In genomic region chr1:22816063-22816775, GRCh38 we compare ENCODE assay signal across 16 cellular contexts.
"Had no signal": no experiment of that assay in that cellular context is flagged by ENCODE, and none has a peak within 500 bp of the region (broad histone marks: within the 10 kb centered on the region; RNA-seq: fewer than 3 reads in every experiment).

No MANE protein-coding gene starts in this region.

- H3K27ac Mint-ChIP-seq: activated CD4-positive, alpha-beta memory T cell treated with anti-CD3 and anti-CD28 coated beads for 36 hours; activated naive CD8-positive, alpha-beta T cell treated with anti-CD3 and anti-CD28 coated beads for 36 hours had no signal

- H3K36me3 Mint-ChIP-seq: activated CD4-positive, alpha-beta memory T cell treated with anti-CD3 and anti-CD28 coated beads for 36 hours; activated naive CD8-positive, alpha-beta T cell treated with anti-CD3 and anti-CD28 coated beads for 36 hours had no signal

- FAIRE-seq: colon, frontal cortex, islet of Langerhans had no signal

- H3K4me1 Mint-ChIP-seq: activated naive CD8-positive, alpha-beta T cell treated with anti-CD3 and anti-CD28 coated beads for 36 hours had no signal

- H3K36me3 ChIP-seq: heart left ventricle, left lung, right lobe of liver had no signal

- H3K9me3 Mint-ChIP-seq: activated CD4-positive, alpha-beta memory T cell treated with anti-CD3 and anti-CD28 coated beads for 36 hours; activated naive CD8-positive, alpha-beta T cell treated with anti-CD3 and anti-CD28 coated beads for 36 hours; activated T-cell treated with anti-CD3 and anti-CD28 coated beads, Interleukin-2, amount 50 U/mL, for 4 hours had no signal

- H3K27ac ChIP-seq: left lung, right lobe of liver had no signal

- H3K4me1 ChIP-seq: right lobe of liver had no signal

- H3K4me3 ChIP-seq: heart left ventricle, left lung, right lobe of liver had no signal

- ATAC-seq: activated T-cell treated with anti-CD3 and anti-CD28 coated beads, Interleukin-2, amount 50 U/mL, for 4 hours; right lobe of liver; stimulated activated naive CD8-positive, alpha-beta T cell treated with anti-CD3 and anti-CD28 coated beads, Interleukin-15, Interleukin-2, amounts not matched to agents 100 U/mL and 50 U/mL, for 24 hours had no signal

- DNase-seq: activated CD4-positive, alpha-beta memory T cell treated with anti-CD3 and anti-CD28 coated beads for 36 hours; activated CD4-positive, alpha-beta T cell treated with anti-CD3 and anti-CD28 coated beads for 1 hour; activated effector memory CD4-positive, alpha-beta T cell treated with anti-CD3 and anti-CD28 coated beads, Interleukin-2, amount 50 U/mL, for 16 hours; activated naive CD8-positive, alpha-beta T cell treated with anti-CD3 and anti-CD28 coated beads for 36 hours; activated T-cell treated with anti-CD3 and anti-CD28 coated beads, Interleukin-2, amount 50 U/mL, for 4 hours; left lung; mesendoderm; stimulated activated CD4-positive, alpha-beta T cell treated with anti-CD3 and anti-CD28 coated beads, Interleukin-2, amount 100 ng/mL, for 48 hours; stimulated activated CD8-positive, alpha-beta memory T cell treated with anti-CD3 and anti-CD28 coated beads, Interleukin-4, amount 100 ng/mL, for 48 hours; stimulated activated naive CD8-positive, alpha-beta T cell treated with anti-CD3 and anti-CD28 coated beads, Interleukin-15, Interleukin-2, amounts not matched to agents 100 U/mL and 50 U/mL, for 24 hours; T-helper 9 cell had no signal

- H3K27me3 Mint-ChIP-seq: activated CD4-positive, alpha-beta memory T cell treated with anti-CD3 and anti-CD28 coated beads for 36 hours; activated naive CD8-positive, alpha-beta T cell treated with anti-CD3 and anti-CD28 coated beads for 36 hours had no signal

- H3K9me3 ChIP-seq: heart left ventricle, left lung, right lobe of liver had no signal

- H3K27me3 ChIP-seq: heart left ventricle, right lobe of liver had no signal

- H3K4me3 Mint-ChIP-seq: activated CD4-positive, alpha-beta memory T cell treated with anti-CD3 and anti-CD28 coated beads for 36 hours; activated naive CD8-positive, alpha-beta T cell treated with anti-CD3 and anti-CD28 coated beads for 36 hours; activated T-cell treated with anti-CD3 and anti-CD28 coated beads, Interleukin-2, amount 50 U/mL, for 4 hours had no signal
